20 cellular contexts compared by ENCODE assay signal in the genomic region with DNA sequence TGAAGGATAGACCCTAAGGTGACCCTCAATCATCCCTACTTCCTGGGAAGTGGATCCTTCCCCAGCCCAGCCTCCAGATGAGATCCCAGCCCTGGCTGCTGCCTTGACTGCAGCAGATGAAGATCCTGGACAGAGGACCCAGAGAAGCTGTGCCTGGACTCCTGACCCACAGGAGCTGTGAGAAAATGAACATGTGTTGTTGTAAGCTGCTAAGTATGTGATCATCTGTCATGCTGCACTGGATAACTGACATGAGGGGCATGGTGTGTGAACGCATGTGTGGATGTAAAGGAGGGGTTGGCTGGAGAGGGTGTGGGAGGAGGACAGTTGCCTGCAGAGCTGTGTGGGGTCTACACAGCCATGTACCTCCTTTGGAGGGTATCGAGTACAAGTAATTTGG.
"Had no signal": no experiment of that assay in that cellular context is flagged by ENCODE, and none has a peak within 500 bp of the region (broad histone marks: within the 10 kb centered on the region; RNA-seq: fewer than 3 reads in every experiment).

No MANE protein-coding gene starts in this region.

- H3K27ac Mint-ChIP-seq: nephron; stimulated activated memory B cell treated with anti-CD40 and anti-IgM and Interleukin-4, amounts not matched to agents 10 μg/mL and 1 μg/mL and 100 μg/mL, for 72 hours; stimulated activated naive CD8-positive, alpha-beta T cell treated with anti-CD3 and anti-CD28 coated beads, Interleukin-15, Interleukin-2, amounts not matched to agents 100 ng/mL and 50 ng/mL, for 24 hours had no signal

- H3K27me3 Mint-ChIP-seq: naive B cell; stimulated activated memory B cell treated with anti-CD40 and anti-IgM and Interleukin-4, amounts not matched to agents 10 μg/mL and 1 μg/mL and 100 μg/mL, for 72 hours; stimulated activated naive CD8-positive, alpha-beta T cell treated with anti-CD3 and anti-CD28 coated beads, Interleukin-15, Interleukin-2, amounts not matched to agents 100 ng/mL and 50 ng/mL, for 24 hours had no signal

- H3K9me3 Mint-ChIP-seq: immature natural killer cell; naive B cell; nephron; stimulated activated memory B cell treated with anti-CD40 and anti-IgM and Interleukin-4, amounts not matched to agents 10 μg/mL and 1 μg/mL and 100 μg/mL, for 72 hours; stimulated activated naive CD8-positive, alpha-beta T cell treated with anti-CD3 and anti-CD28 coated beads, Interleukin-15, Interleukin-2, amounts not matched to agents 100 ng/mL and 50 ng/mL, for 24 hours had no signal

- H3K4me3 Mint-ChIP-seq: immature natural killer cell; nephron; stimulated activated memory B cell treated with anti-CD40 and anti-IgM and Interleukin-4, amounts not matched to agents 10 μg/mL and 1 μg/mL and 100 μg/mL, for 72 hours; stimulated activated naive CD8-positive, alpha-beta T cell treated with anti-CD3 and anti-CD28 coated beads, Interleukin-15, Interleukin-2, amounts not matched to agents 100 ng/mL and 50 ng/mL, for 24 hours had no signal

- FAIRE-seq: keratinocyte had no signal

- DNase-seq: cortex of kidney; dorsolateral prefrontal cortex; effector CD8-positive, alpha-beta T cell; foreskin melanocyte; immature natural killer cell; left ventricle myocardium superior; mesendoderm; naive B cell; psoas muscle; retina; spleen; stimulated activated CD4-positive, alpha-beta T cell treated with anti-CD3 and anti-CD28 coated beads, Interleukin-15, amount 100 ng/mL, for 24 hours; stimulated activated CD4-positive, alpha-beta T cell treated with anti-CD3 and anti-CD28 coated beads, Interleukin-1b, Interleukin-23, amount 100 ng/mL, for 48 hours; stimulated activated CD4-positive, alpha-beta T cell treated with anti-CD3 and anti-CD28 coated beads, Interleukin-4, amount 100 ng/mL, for 24 hours; tibial artery had no signal

- H3K4me1 Mint-ChIP-seq: nephron; stimulated activated memory B cell treated with anti-CD40 and anti-IgM and Interleukin-4, amounts not matched to agents 10 μg/mL and 1 μg/mL and 100 μg/mL, for 72 hours had no signal

- ATAC-seq: left ventricle myocardium superior; psoas muscle; sciatic nerve; stimulated activated memory B cell treated with anti-CD40 and anti-IgM and Interleukin-4, amounts not matched to agents 10 μg/mL and 1 μg/mL and 100 μg/mL, for 72 hours had no signal
